In the genomic region with DNA sequence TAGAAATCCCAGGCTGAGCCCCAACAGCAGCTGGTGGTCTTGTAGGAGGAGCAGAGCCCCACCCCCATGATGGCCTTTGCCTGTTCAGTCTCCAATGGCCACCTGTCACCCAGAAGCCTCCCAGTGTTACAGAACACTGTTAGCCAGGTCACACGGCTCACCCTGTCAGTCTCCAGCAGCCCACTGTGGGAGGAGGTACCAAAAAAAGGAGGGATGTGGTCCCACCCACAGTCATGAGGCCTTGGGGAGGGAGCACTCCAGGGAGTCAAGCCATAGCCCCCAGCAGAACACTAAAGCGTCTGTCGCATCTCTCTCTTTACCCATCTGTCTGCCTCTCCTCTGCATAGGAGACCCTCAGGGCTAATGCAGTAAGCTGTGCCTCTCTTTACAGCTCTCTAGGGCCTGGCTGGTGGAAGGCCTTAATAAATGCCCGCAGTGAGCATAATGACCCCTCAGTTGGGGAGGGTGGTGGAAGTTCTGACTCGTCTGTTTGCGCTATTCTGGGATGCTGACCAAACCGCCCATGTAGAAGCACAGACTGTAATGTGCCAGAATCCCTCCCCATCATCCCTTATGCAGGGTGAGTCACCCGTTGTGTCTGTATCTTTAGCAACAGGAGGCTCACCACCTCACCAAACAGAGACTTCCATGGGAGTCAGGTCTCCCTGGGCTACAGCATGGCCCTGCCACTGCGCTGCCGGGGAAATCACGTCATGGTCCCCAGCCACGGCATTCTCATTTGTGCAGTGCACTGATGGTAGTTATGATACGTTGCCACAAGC, we compare ENCODE assay signal across 9 cellular contexts. TPM values are rescaled to one million over a fixed set of nuclear protein-coding genes. Genes with fewer than 3 reads are reported as not detected.
DNase-seq lines count a peak whose midpoint lies in the region; TF ChIP-seq lines count a peak whose summit lies in the region.
"Had no signal": no experiment of that assay in that cellular context is flagged by ENCODE, and none has a peak within 500 bp of the region (broad histone marks: within the 10 kb centered on the region; RNA-seq: fewer than 3 reads in every experiment).

No MANE protein-coding gene starts in this region.

- no peak overlapping the region for H3K4me3 Mint-ChIP-seq in H9

- intact Hi-C loops in esophagus squamous epithelium (cut with DNase I) = no loop called here

- H3K27me3 Mint-ChIP-seq in H9 (ENCODE audit: low read depth) = no peaks in the 10 kb centered on the region

- no peak overlapping the region for H3K4me2 ChIP-seq in H9 (ENCODE audit: insufficient read depth, insufficient read length, low read length)

- no peak overlapping the region for H3K27ac Mint-ChIP-seq in H9

- no peak overlapping the region for H3K14ac ChIP-seq in H9 (ENCODE audit: insufficient read depth, low read length)

- H3K4me3 ChIP-seq in ACC112 (ENCODE audit: low read depth, low read length) (no peak overlapping the region), esophagus squamous epithelium (no peak overlapping the region)

- H4K5ac ChIP-seq in H9 (ENCODE audit: insufficient read length, low read depth, low read length) = no peak overlapping the region

- H3K18ac ChIP-seq in H9 (ENCODE audit: insufficient read length, low read depth, low read length) = no peak overlapping the region

- no peak overlapping the region for H2AK5ac ChIP-seq in H9 (ENCODE audit: insufficient read length, low read length)

- no peak overlapping the region for H4K8ac ChIP-seq in H9 (replicated peaks; ENCODE audit: insufficient read length, low read depth, low read length)

- H2BK120ac ChIP-seq in H9 (ENCODE audit: low read depth, low read length, poor library complexity, severe bottlenecking) = no peak overlapping the region

- DNase-seq in NCI-H1694 treated with DMSO at 0.1 percent for 48 hours (lab: John Stamatoyannopoulos, UW) (peak; percentile 90), esophagus squamous epithelium (lab: John Stamatoyannopoulos, UW) (no peak), myocyte (ENCODE audit: low read depth) (peak; percentile 99), SKM-1 treated with dmso at 0.1 percent for 144 hours (lab: John Stamatoyannopoulos, UW; ENCODE audit: unreplicated experiment) (no peak), H9 (no peak), NCI-H128 (lab: John Stamatoyannopoulos, UW; ENCODE audit: unreplicated experiment) (no peak)
- DNase-seq in stimulated activated CD4-positive, alpha-beta T cell treated with anti-CD3 and anti-CD28 coated beads, Interleukin-1b, Interleukin-23, amount 100 ng/mL, for 48 hours = no peak

- no peaks in the 10 kb centered on the region for H3K9me3 Mint-ChIP-seq in H9

- no peak overlapping the region for H3T11ph ChIP-seq in H9 (ENCODE audit: low read length)

- H3K9ac ChIP-seq in H9 (ENCODE audit: extremely low read depth, insufficient read length, low read length) = no peak overlapping the region

- H3K4ac ChIP-seq in H9 (ENCODE audit: low read depth, low read length) = no peak overlapping the region

- no peak overlapping the region for H2AFZ ChIP-seq in ACC112 (ENCODE audit: low read length, unreplicated experiment)
- H2AFZ ChIP-seq in H9 (ENCODE audit: low read length) = no peak overlapping the region

- H3K56ac ChIP-seq in H9 (ENCODE audit: insufficient read length, low read depth, low read length) = no peak overlapping the region

- no peaks in the 10 kb centered on the region for H4K20me1 ChIP-seq in H9 (ENCODE audit: control insufficient read depth, insufficient read depth, insufficient read length)

- H3K4me1 ChIP-seq in ACC112 (ENCODE audit: control insufficient read depth, insufficient read depth, low read length, unreplicated experiment) (peaks cover 22% of the 10 kb centered on the region), esophagus squamous epithelium (peaks cover 0 to 41% (median 9%) of the 10 kb centered on the region in 3 donors), H9 (ENCODE audit: insufficient read depth, low read length) (no peaks in the 10 kb centered on the region)

- H3K4me1 Mint-ChIP-seq in H9 = peaks cover 2 to 21% of the 10 kb centered on the region in 2 experiments

- H3K27me3 ChIP-seq in ACC112 (ENCODE audit: insufficient read depth, low read length) (no peaks in the 10 kb centered on the region), esophagus squamous epithelium (no peaks in the 10 kb centered on the region), H9 (ENCODE audit: insufficient read depth, low read length) (no peaks in the 10 kb centered on the region)

- H3K36me3 ChIP-seq in ACC112 (ENCODE audit: insufficient read depth, low read length) (no peaks in the 10 kb centered on the region), esophagus squamous epithelium (peaks cover 0 to 8% (median 0%) of the 10 kb centered on the region in 3 donors)

- no peak overlapping the region for H2BK5ac ChIP-seq in H9 (ENCODE audit: insufficient read length, low read length)

- no peak overlapping the region for H2BK15ac ChIP-seq in H9 (ENCODE audit: low read depth, low read length)

- H3K23me2 ChIP-seq in H9 (ENCODE audit: insufficient read length, low read depth, low read length, poor library complexity, severe bottlenecking) = no peaks in the 10 kb centered on the region

- peak overlapping the region; percentile 78 for H3K27ac ChIP-seq in ACC112 (ENCODE audit: low read depth, low read length)
- H3K27ac ChIP-seq in esophagus squamous epithelium = peak overlapping the region in 3 of 4 donors; percentile 31 to 77 (median 56)
- H3K27ac ChIP-seq in H9 (ENCODE audit: insufficient read length, low read depth, low read length) = no peak overlapping the region
- H3K27ac ChIP-seq: epithelial cell of prostate had no signal

- H3K9me3 ChIP-seq in esophagus squamous epithelium (no peaks in the 10 kb centered on the region), H9 (ENCODE audit: control insufficient read depth, low read depth, low read length) (no peaks in the 10 kb centered on the region)

- H4K91ac ChIP-seq in H9 (ENCODE audit: insufficient read length, low read depth, low read length) = no peak overlapping the region

- H3K36me3 Mint-ChIP-seq in H9 (ENCODE audit: insufficient read depth in 1 of 3, low read depth in 3 of 3) = peaks cover 0 to 11% (median 3%) of the 10 kb centered on the region in 3 experiments; a peak in 3 of 7 replicates

- no peak for TF ChIP-seq CTCF in esophagus squamous epithelium (IDR thresholded peaks at IDR 0.05)
- no peak for TF ChIP-seq CTCF in H9 (conservative IDR thresholded peaks at IDR 0.05)

- H3K79me2 ChIP-seq in ACC112 (ENCODE audit: control insufficient read depth, insufficient read depth, low read length, unreplicated experiment) = peaks cover 4% of the 10 kb centered on the region
- no peaks in the 10 kb centered on the region for H3K79me2 ChIP-seq in H9 (ENCODE audit: insufficient read depth, low read length)

- no peak overlapping the region for H2BK20ac ChIP-seq in H9 (ENCODE audit: low read depth, low read length, poor library complexity, severe bottlenecking)

- no peak overlapping the region for H3K23ac ChIP-seq in H9 (ENCODE audit: insufficient read length, low read depth, low read length)

- H2BK12ac ChIP-seq in H9 (ENCODE audit: insufficient read length, low read depth, low read length) = no peak overlapping the region

- TF ChIP-seq POLR2A in esophagus squamous epithelium (IDR thresholded peaks at IDR 0.05) = no peak

- 45 to 55% methylated on average over 11 to 12 of the region's 13 CpGs for WGBS in esophagus squamous epithelium, 2 donors
- WGBS in H9 (ENCODE audit: extremely low coverage, insufficient read length, low lambda C conversion rate) = no CpG with 5 or more reads among the region's 13 CpGs

- H3K79me1 ChIP-seq in H9 (ENCODE audit: insufficient read depth, low read depth, low read length, poor library complexity, severe bottlenecking) = no peaks in the 10 kb centered on the region

RNA-seq across cellular contexts. Expression of a gene that starts 14.6 kb away (rescaled TPM):
- total RNA-seq in esophagus squamous epithelium (10 to 100 TPM in 1 of 4 donors, 1 to 10 TPM in 3; 3.0 to 13.5 (median 3.9) TPM), myocyte (30.2 and 35.7 TPM in 2 replicates), H9 (2021) (5.7 and 7.7 TPM in 2 replicates)
- polyA plus RNA-seq in myocyte (2012) = 41.7 TPM

Comparison
In these comparisons a context has a peak if more than half of its experiments do, and no peak if none do; other contexts are left out.
1. DNase-seq: peak in NCI-H1694 treated with DMSO at 0.1 percent for 48 hours (single experiment) and myocyte (single experiment); none in esophagus squamous epithelium (single experiment), SKM-1 treated with dmso at 0.1 percent for 144 hours (single experiment), stimulated activated CD4-positive, alpha-beta T cell treated with anti-CD3 and anti-CD28 coated beads, Interleukin-1b, Interleukin-23, amount 100 ng/mL, for 48 hours (single experiment), H9 (single experiment) and NCI-H128 (single experiment).